ENCODE assay signal across 8 cellular contexts in genomic region chr2:74587664-74588277, GRCh38. TPM values are rescaled to one million over a fixed set of nuclear protein-coding genes. Genes with fewer than 3 reads are reported as not detected.
A peak's percentile ranks its signal among the peaks of the same experiment; 100 is the strongest.
DNase-seq lines count a peak whose midpoint lies in the region; ATAC-seq, FAIRE-seq and TF ChIP-seq lines count a peak whose summit lies in the region.

No MANE protein-coding gene starts in this region.

- H3K27ac Mint-ChIP-seq in Calu3 (ENCODE audit: unreplicated experiment) = no peak overlapping the region

- peak; percentile 59 for DNase-seq in Calu3
- peak; percentile 73 to 80 for DNase-seq in SHP77 (lab: John Stamatoyannopoulos, UW)
- peak; percentile 20 for DNase-seq in activated T-helper 9 cell treated with anti-CD3 and anti-CD28 coated beads, Interleukin-2, amount 50 U/mL, for 16 hours (ENCODE audit: low read depth)
- peak; percentile 58 for DNase-seq in foreskin melanocyte
- DNase-seq in omental fat pad (ENCODE audit: low spot score) = no peak
- peak; percentile 82 for DNase-seq in urothelium cell line (ENCODE audit: low spot score)

- no TSS peak for BruUV-seq in Calu3 (replicated peaks; lab: Mats Ljungman, UMichigan)

- TF ChIP-seq CTCF in Calu3 (IDR thresholded peaks at IDR 0.05; ENCODE audit: unreplicated experiment) (peak; percentile 27), LNCAP (IDR thresholded peaks at IDR 0.05) (peak; percentile 49; the same call in 1 of the 2 replicates), omental fat pad (IDR thresholded peaks at IDR 0.05) (peak in 1 of 3 donors; percentile 13)

- no peak for FAIRE-seq in urothelium cell line (lab: Jason Lieb, UNC)

- H3K4me3 Mint-ChIP-seq in Calu3 (ENCODE audit: low read depth, unreplicated experiment) = no peak overlapping the region

- ATAC-seq in GM21423 (IDR thresholded peaks at IDR 0.05; ENCODE audit: unreplicated experiment) = peak; percentile 50
- ATAC-seq in omental fat pad (ENCODE audit: low FRiP score) = peak; percentile 73

- no peaks in the 10 kb centered on the region for H3K36me3 Mint-ChIP-seq in Calu3 (ENCODE audit: insufficient read depth, unreplicated experiment)

- peaks cover 7% of the 10 kb centered on the region for H3K4me1 Mint-ChIP-seq in Calu3 (ENCODE audit: low read depth, unreplicated experiment)

- intact Hi-C loops in Calu3 (cut with micrococcal nuclease; ENCODE audit: unreplicated experiment) = loop anchor here (1.0 to 10.0 kb wide), 3 partner anchors 43 to 333 kb away; partner anchors contain the start of gene TTC31

- no peaks in the 10 kb centered on the region for H3K9me3 Mint-ChIP-seq in Calu3 (ENCODE audit: low read depth, unreplicated experiment)

- CTCF ChIA-PET in Calu3 (lab: Charles Lee) = interaction anchor here (0.6 to 1.5 kb wide), 3 partner anchors 34 to 105 kb away, joined by 3 to 8 read pairs (median 6); partner anchors contain the start of genes CCDC142, LOXL3 and TTC31

- H3K27me3 Mint-ChIP-seq in Calu3 (ENCODE audit: unreplicated experiment) = peaks cover 21% of the 10 kb centered on the region

RNA-seq across cellular contexts. Expression of gene DOK1, which starts 33.3 kb away (rescaled TPM):
- total RNA-seq in Calu3 (2022) = 2.1 and 2.5 TPM in 2 replicates
- total RNA-seq in omental fat pad = 10 to 100 TPM; 16.0 to 39.4 (median 30.5) TPM

RNA-seq across cellular contexts. Expression of gene LOXL3, which starts 34.0 kb away (rescaled TPM):
- total RNA-seq in Calu3 (2022) (0.93 and 1.2 TPM in 2 replicates), omental fat pad (10 to 100 TPM in 2 of 4 donors, 1 to 10 TPM in 2; 7.5 to 12.4 (median 9.1) TPM)

RNA-seq across cellular contexts. Expression of gene HTRA2, which starts 58.0 kb away (rescaled TPM):
- 23.4 and 26.3 TPM in 2 replicates for total RNA-seq in Calu3 (2022)
- total RNA-seq in omental fat pad = 10 to 100 TPM; 30.7 to 45.6 (median 36.8) TPM

RNA-seq across cellular contexts. Expression of gene AUP1, which starts 58.3 kb away (rescaled TPM):
- 145 and 153 TPM in 2 replicates for total RNA-seq in Calu3 (2022)
- 100 to 1,000 TPM; 120 to 157 (median 146) TPM for total RNA-seq in omental fat pad
